Comparison of ENCODE assay signal across 10 cellular contexts in the genomic region with DNA sequence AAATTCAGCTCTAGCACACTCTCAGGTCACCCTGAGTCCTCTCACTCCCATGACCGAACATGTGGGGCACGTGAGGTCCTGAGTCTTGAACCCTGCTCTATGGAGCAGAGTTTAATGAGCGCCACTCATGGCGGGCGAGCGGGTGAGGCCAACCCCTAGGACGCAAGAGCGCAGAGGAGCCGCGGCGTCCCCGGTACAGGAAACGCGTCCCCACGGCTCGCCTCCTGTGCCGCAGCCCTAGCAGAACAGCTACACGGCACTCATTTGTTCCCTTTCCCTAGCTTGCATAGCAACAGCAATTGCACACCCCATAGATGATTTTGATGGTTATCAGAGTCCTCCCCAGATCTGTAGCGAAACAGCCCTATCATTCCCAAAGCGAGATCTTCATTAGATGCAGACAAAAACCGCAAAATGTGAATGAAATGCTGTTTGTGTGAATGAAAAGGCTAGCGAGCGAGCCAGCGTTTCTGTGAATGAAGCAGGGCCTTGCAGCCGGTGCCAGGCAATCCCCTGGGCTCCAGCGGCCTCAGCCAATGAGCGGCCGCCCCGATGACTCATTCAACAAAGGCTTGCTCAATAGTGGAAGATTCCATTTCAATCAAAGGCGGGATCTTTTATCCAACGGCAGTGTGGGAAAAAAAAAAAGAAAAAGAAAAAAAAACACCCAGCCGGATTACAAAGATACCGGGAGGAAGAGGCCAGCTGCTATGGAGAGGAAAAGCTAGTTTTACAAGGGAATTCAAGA. TPM values are rescaled to one million over a fixed set of nuclear protein-coding genes. Genes with fewer than 3 reads are reported as not detected.
DNase-seq lines count a peak whose midpoint lies in the region; ATAC-seq, FAIRE-seq and TF ChIP-seq lines count a peak whose summit lies in the region.
"Had no signal": no experiment of that assay in that cellular context is flagged by ENCODE, and none has a peak within 500 bp of the region (broad histone marks: within the 10 kb centered on the region; RNA-seq: fewer than 3 reads in every experiment).

No MANE protein-coding gene starts in this region.

- no peak for ATAC-seq in GM21367 (IDR thresholded peaks at IDR 0.05; ENCODE audit: unreplicated experiment)

- H3K4me3 ChIP-seq in keratinocyte (ENCODE audit: control insufficient read depth in 2 of 3, extremely low read depth in 1 of 3, insufficient read depth in 2 of 3, low read depth in 1 of 3, low read length in 3 of 3) (peak overlapping the region; percentile 33 to 68 (median 50)), skin epidermis (peak overlapping the region; percentile 13 to 30 (median 17))

- peak overlapping the region; percentile 74 for H3K4me2 ChIP-seq in keratinocyte (ENCODE audit: control insufficient read depth, extremely low read depth, insufficient read depth, low read depth, low read length)

- no peaks in the 10 kb centered on the region for H3K36me3 ChIP-seq in keratinocyte (ENCODE audit: control insufficient read depth in 2 of 2, extremely low read depth in 1 of 2, insufficient read depth in 2 of 2, low read length in 2 of 2)
- H3K36me3 ChIP-seq: neutrophil had no signal

- H3K27me3 ChIP-seq in keratinocyte (ENCODE audit: control insufficient read depth, extremely low read depth, insufficient read depth, low read length): peaks cover 22% of the 10 kb centered on the region

- peak overlapping the region; percentile 89 for H2AFZ ChIP-seq in keratinocyte (ENCODE audit: control insufficient read depth, low read length)

- H3K9me1 ChIP-seq in keratinocyte (ENCODE audit: control insufficient read depth, extremely low read depth, insufficient read depth, low read length): no peaks in the 10 kb centered on the region

- H3K79me2 ChIP-seq in keratinocyte (ENCODE audit: control insufficient read depth, insufficient read depth, low read length): no peaks in the 10 kb centered on the region

- H3K9ac ChIP-seq in keratinocyte (ENCODE audit: control insufficient read depth, extremely low read depth, insufficient read depth, low read length): peak overlapping the region; percentile 58

- peaks cover 16% of the 10 kb centered on the region for H3K4me1 ChIP-seq in keratinocyte (ENCODE audit: control insufficient read depth, extremely low read depth, insufficient read depth, low read length)

- no peaks in the 10 kb centered on the region for H3K9me3 ChIP-seq in keratinocyte (ENCODE audit: control insufficient read depth, low read depth, low read length)
- H3K9me3 ChIP-seq: neutrophil had no signal

- no peaks in the 10 kb centered on the region for H4K20me1 ChIP-seq in keratinocyte (ENCODE audit: control insufficient read depth, extremely low read depth, insufficient read depth, low read length)

- FAIRE-seq in keratinocyte (lab: Jason Lieb, UNC): peak; percentile 82
- FAIRE-seq: A204.1 had no signal

- DNase-seq in activated CD4-positive, alpha-beta T cell treated with anti-CD3 and anti-CD28 coated beads for 24 hours (ENCODE audit: low read depth in 2 of 2): peak; percentile 12 to 51
- no peak for DNase-seq in activated CD4-positive, alpha-beta T cell treated with anti-CD3 and anti-CD28 coated beads for 1 hour
- DNase-seq in NCI-H2081 (lab: John Stamatoyannopoulos, UW) (peak; percentile 88 to 94), UCSD-AML1 (lab: John Stamatoyannopoulos, UW; ENCODE audit: unreplicated experiment) (peak; percentile 46), dedifferentiated amniotic fluid mesenchymal stem cell (ENCODE audit: extremely low spot score) (peak; percentile 92), keratinocyte (ENCODE audit: low read depth, low spot score) (peak; percentile 58)

- dilution Hi-C loops in keratinocyte (cut with MboI; ENCODE audit: extremely low pct_ligation_motif_present, low sequenced_read_pairs): no loop called here

- TF ChIP-seq CTCF in keratinocyte (optimal IDR thresholded peaks at IDR 0.05 in 1 of 3, IDR thresholded peaks at IDR 0.05 in 1 of 3, conservative IDR thresholded peaks at IDR 0.05 in 1 of 3; ENCODE audit: extremely low read depth in 1 of 3, insufficient read depth in 2 of 3, low read length in 3 of 3): no peak

- peak overlapping the region; percentile 64 for H3K27ac ChIP-seq in keratinocyte (ENCODE audit: control insufficient read depth, insufficient read depth, low read length)
- H3K27ac ChIP-seq in skin epidermis: peak overlapping the region in 18 of 21 experiments; percentile 23 to 77 (median 58)
- H3K27ac ChIP-seq: neutrophil had no signal

RNA-seq across cellular contexts. Expression of a gene that starts 1.5 kb away (rescaled TPM):
- 0.01 to 0.04 TPM (median 0.03 TPM) in 3 replicates for polyA plus RNA-seq in keratinocyte
- polyA plus RNA-seq in keratinocyte (2011; ENCODE audit: low read depth): 0.17 TPM
- polyA plus RNA-seq in keratinocyte (2011; cell fraction: cytosol; rRNA removed): 0.02 and 0.03 TPM in 2 replicates
- polyA plus RNA-seq in keratinocyte (2011; cell fraction: nucleus; rRNA removed): 0.18 and 0.60 TPM in 2 replicates
- polyA plus RNA-seq in keratinocyte (2012; ENCODE audit: low replicate concordance): 0.07 and 0.08 TPM in 2 replicates
- 0.03 to 0.10 TPM (median 0.07 TPM) in 3 replicates for polyA minus RNA-seq in keratinocyte
- not detected for polyA minus RNA-seq in keratinocyte (2011; cell fraction: cytosol; rRNA and poly(A)+ RNA removed)
- 0.08 and 0.32 TPM in 2 replicates for polyA minus RNA-seq in keratinocyte (2011; cell fraction: nucleus; rRNA and poly(A)+ RNA removed)
